In genomic region chr5:172533399-172534228, GRCh38 we compare ENCODE assay signal across 9 cellular contexts.
DNase-seq lines count a peak whose midpoint lies in the region; ATAC-seq, FAIRE-seq and TF ChIP-seq lines count a peak whose summit lies in the region.
"Had no signal": no experiment of that assay in that cellular context is flagged by ENCODE, and none has a peak within 500 bp of the region (broad histone marks: within the 10 kb centered on the region; RNA-seq: fewer than 3 reads in every experiment).

No MANE protein-coding gene starts in this region.

- POLR2A ChIA-PET in SK-N-SH (lab: Yijun Ruan, JAX): interaction anchor here (0.8 to 1.0 kb wide), 2 partner anchors 9 to 29 kb away, joined by 3 read pairs; no protein-coding TSS in a partner anchor

- intact Hi-C loops in right lobe of liver (cut with DNase I): no loop called here

- H3K4me1 ChIP-seq in SK-N-SH (ENCODE audit: control insufficient read depth in 1 of 2, insufficient read depth in 2 of 2, low read depth in 1 of 2, low read length in 1 of 2) (peaks cover 0 to 18% of the 10 kb centered on the region in 2 experiments; a peak in 2 of 4 replicates), astrocyte (ENCODE audit: insufficient read depth, low read length) (peaks cover 5% of the 10 kb centered on the region), right lobe of liver (peaks cover 0 to 8% (median 0%) of the 10 kb centered on the region in 4 donors), tibial nerve (peaks cover 4 to 40% (median 17%) of the 10 kb centered on the region in 4 donors)

- H3K9me3 ChIP-seq in SK-N-SH (no peaks in the 10 kb centered on the region), astrocyte (ENCODE audit: insufficient read depth, low read depth, low read length) (no peaks in the 10 kb centered on the region), right lobe of liver (no peaks in the 10 kb centered on the region), tibial nerve (no peaks in the 10 kb centered on the region)

- H3K27me3 Mint-ChIP-seq in astrocyte (ENCODE audit: low read depth, unreplicated experiment): no peaks in the 10 kb centered on the region

- peaks cover 6% of the 10 kb centered on the region for H3K9me3 Mint-ChIP-seq in astrocyte (ENCODE audit: unreplicated experiment)

- DNase-seq in SK-N-SH (no peak), astrocyte (ENCODE audit: low read depth) (peak; percentile 16), right lobe of liver (no peak), tibial nerve (ENCODE audit: low spot score in 2 of 2) (no peak), NCI-H748 treated with DMSO at 0.1 percent for 48 hours (lab: John Stamatoyannopoulos, UW) (no peak), germinal center (ENCODE audit: low spot score) (no peak), NCI-H526 (lab: John Stamatoyannopoulos, UW) (no peak)
- DNase-seq: trophoblast cell had no signal

- CTCF ChIA-PET in SK-N-SH (lab: Yijun Ruan, JAX): interaction anchor here (1.3 kb wide), 1 partner anchor 53 kb away, joined by 4 read pairs; no protein-coding TSS in a partner anchor

- TF ChIP-seq CTCF in SK-N-SH (IDR thresholded peaks at IDR 0.05) (no peak), astrocyte (IDR thresholded peaks at IDR 0.05; ENCODE audit: insufficient read depth, low read depth, low read length) (no peak), right lobe of liver (IDR thresholded peaks at IDR 0.05) (no peak), tibial nerve (IDR thresholded peaks at IDR 0.05) (no peak)

- no peak overlapping the region for H3K4me3 Mint-ChIP-seq in astrocyte (ENCODE audit: unreplicated experiment)

- H3K79me2 ChIP-seq in SK-N-SH (ENCODE audit: insufficient read depth): no peaks in the 10 kb centered on the region
- H3K79me2 ChIP-seq in astrocyte (ENCODE audit: insufficient read depth, low read length): no peaks in the 10 kb centered on the region

- TF ChIP-seq RAD21 in SK-N-SH (IDR thresholded peaks at IDR 0.05; ENCODE audit: low read length): no peak

- no peak overlapping the region; a peak in 1 of 4 replicates for H3K27ac ChIP-seq in SK-N-SH (ENCODE audit: low read depth in 2 of 2, low read length in 1 of 2)
- no peak overlapping the region for H3K27ac ChIP-seq in astrocyte (ENCODE audit: low read depth, low read length)
- H3K27ac ChIP-seq in right lobe of liver: no peak overlapping the region
- peak overlapping the region; percentile 29 to 79 (median 58) for H3K27ac ChIP-seq in tibial nerve

- WGBS in SK-N-SH (ENCODE audit: low lambda C conversion rate): 45% methylated on average over 11 of the region's 12 CpGs
- 43% methylated on average over 7 of the region's 12 CpGs for WGBS in right lobe of liver (ENCODE audit: insufficient coverage, low coverage, low lambda C conversion rate, missing lambda C conversion rate)
- 28 to 30% methylated on average over 12 of the region's 12 CpGs for WGBS in tibial nerve, 2 donors

- no peaks in the 10 kb centered on the region for H3K9me2 ChIP-seq in SK-N-SH

- no peak overlapping the region for H3K4me3 ChIP-seq in SK-N-SH (ENCODE audit: low read depth in 2 of 2, low read length in 1 of 2)
- no peak overlapping the region for H3K4me3 ChIP-seq in astrocyte (ENCODE audit: insufficient read depth, low read depth, low read length)
- no peak overlapping the region for H3K4me3 ChIP-seq in right lobe of liver
- no peak overlapping the region for H3K4me3 ChIP-seq in tibial nerve

- H3K4me1 Mint-ChIP-seq in astrocyte (ENCODE audit: low read depth, unreplicated experiment): peaks cover 10% of the 10 kb centered on the region

- TF ChIP-seq EP300 in SK-N-SH (IDR thresholded peaks at IDR 0.05; ENCODE audit: borderline replicate concordance in 1 of 2, low read depth in 1 of 2, low read length in 1 of 2): no peak
- TF ChIP-seq EP300 in tibial nerve (IDR thresholded peaks at IDR 0.05): peak in 1 of 2 donors; percentile 54

- H3K36me3 ChIP-seq in SK-N-SH (replicated peaks in 1 of 2; ENCODE audit: control insufficient read depth in 1 of 2, insufficient read depth in 2 of 2, low read length in 1 of 2): no peaks in the 10 kb centered on the region
- H3K36me3 ChIP-seq in astrocyte (ENCODE audit: insufficient read depth, low read length): no peaks in the 10 kb centered on the region
- no peaks in the 10 kb centered on the region for H3K36me3 ChIP-seq in right lobe of liver
- no peaks in the 10 kb centered on the region for H3K36me3 ChIP-seq in tibial nerve

- FAIRE-seq in astrocyte (lab: Jason Lieb, UNC): no peak

- H3K27ac Mint-ChIP-seq in astrocyte (ENCODE audit: unreplicated experiment): no peak overlapping the region

- peaks cover 5% of the 10 kb centered on the region for H3K36me3 Mint-ChIP-seq in astrocyte (ENCODE audit: low read depth, unreplicated experiment)

- H3K4me2 ChIP-seq in SK-N-SH (no peak overlapping the region), astrocyte (ENCODE audit: low read length) (no peak overlapping the region)

- H3K9ac ChIP-seq in SK-N-SH (no peak overlapping the region), astrocyte (ENCODE audit: low read length) (no peak overlapping the region)

- ATAC-seq in SK-N-SH treated with all-trans-retinoic acid at 6 μM for 48 hours (peak; percentile 36; the same call in 2 of the 3 replicates), right lobe of liver (peak; percentile 63 to 71 (median 68))

- H2AFZ ChIP-seq in SK-N-SH (ENCODE audit: low read depth) (no peak overlapping the region), astrocyte (ENCODE audit: low read depth, low read length) (no peak overlapping the region)

- TF ChIP-seq POLR2A in right lobe of liver (IDR thresholded peaks at IDR 0.05): no peak
- no peak for TF ChIP-seq POLR2A in tibial nerve (IDR thresholded peaks at IDR 0.05)

- no peaks in the 10 kb centered on the region for H3F3A ChIP-seq in SK-N-SH (replicated peaks; ENCODE audit: insufficient read depth)

- H4K20me1 ChIP-seq in SK-N-SH (ENCODE audit: insufficient read depth) (no peaks in the 10 kb centered on the region), astrocyte (ENCODE audit: insufficient read depth, low read length) (no peaks in the 10 kb centered on the region)

- H3K27me3 ChIP-seq in SK-N-SH (ENCODE audit: insufficient read depth) (no peaks in the 10 kb centered on the region), astrocyte (ENCODE audit: insufficient read depth, low read length) (peaks cover 5% of the 10 kb centered on the region), right lobe of liver (no peaks in the 10 kb centered on the region), tibial nerve (no peaks in the 10 kb centered on the region)

TF ChIP-seq in SK-N-SH treated with all-trans-retinoic acid at 6 μM for 48 hours, 23 proteins besides CTCF, POLR2A, EP300 and RAD21 (continues in another document):
- TF ChIP-seq OSR1 (CRISPR knock-in tag; IDR thresholded peaks at IDR 0.05): no peak
- no peak for TF ChIP-seq PATZ1 (CRISPR knock-in tag; IDR thresholded peaks at IDR 0.05; ENCODE audit: borderline replicate concordance)

TF ChIP-seq in SK-N-SH, 30 proteins besides CTCF, POLR2A, EP300 and RAD21:
- no peak for TF ChIP-seq SMC3 (IDR thresholded peaks at IDR 0.05; ENCODE audit: low read depth, low read length)
- TF ChIP-seq JUND (IDR thresholded peaks at IDR 0.05): no peak
- TF ChIP-seq FOXM1 (IDR thresholded peaks at IDR 0.05; ENCODE audit: low read depth): no peak
- no peak for TF ChIP-seq CHD2 (IDR thresholded peaks at IDR 0.05; ENCODE audit: low read length, partially characterized antibody)
- no peak for TF ChIP-seq TEAD4 (IDR thresholded peaks at IDR 0.05; ENCODE audit: borderline replicate concordance, insufficient read depth)
- no peak for TF ChIP-seq ZBTB33 (IDR thresholded peaks at IDR 0.05; ENCODE audit: borderline replicate concordance, low read depth)
- no peak for TF ChIP-seq RFX5 (IDR thresholded peaks at IDR 0.05; ENCODE audit: low read length)
- TF ChIP-seq GATA2 (CRISPR knock-in tag; IDR thresholded peaks at IDR 0.05): no peak
- TF ChIP-seq, protein P1, sequence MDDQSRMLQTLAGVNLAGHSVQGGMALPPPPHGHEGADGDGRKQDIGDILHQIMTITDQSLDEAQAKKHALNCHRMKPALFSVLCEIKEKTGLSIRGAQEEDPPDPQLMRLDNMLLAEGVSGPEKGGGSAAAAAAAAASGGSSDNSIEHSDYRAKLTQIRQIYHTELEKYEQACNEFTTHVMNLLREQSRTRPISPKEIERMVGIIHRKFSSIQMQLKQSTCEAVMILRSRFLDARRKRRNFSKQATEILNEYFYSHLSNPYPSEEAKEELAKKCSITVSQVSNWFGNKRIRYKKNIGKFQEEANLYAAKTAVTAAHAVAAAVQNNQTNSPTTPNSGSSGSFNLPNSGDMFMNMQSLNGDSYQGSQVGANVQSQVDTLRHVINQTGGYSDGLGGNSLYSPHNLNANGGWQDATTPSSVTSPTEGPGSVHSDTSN (IDR thresholded peaks at IDR 0.05): no peak
- TF ChIP-seq NFIC (IDR thresholded peaks at IDR 0.05; ENCODE audit: borderline replicate concordance): no peak

Comparison
In these comparisons a context has a peak if more than half of its experiments do, and no peak if none do; other contexts are left out.
1. H3K27ac ChIP-seq: peak in tibial nerve (4 of 4); none in SK-N-SH (0 of 2), astrocyte (single experiment) and right lobe of liver (0 of 3).